Comparison of ENCODE assay signal across 1 cellular context in genomic region chr1:59759156-59759925, GRCh38.
TF ChIP-seq lines count a peak whose summit lies in the region.

No MANE protein-coding gene starts in this region.

TF ChIP-seq in K562, 482 proteins besides CTCF, POLR2A, EP300 and RAD21 (continued from another document and continues in another):
- TF ChIP-seq MCM7 (IDR thresholded peaks at IDR 0.05) (no peak), NCOA1 (IDR thresholded peaks at IDR 0.05; ENCODE audit: low read depth) (no peak), PURB (CRISPR knock-in tag; IDR thresholded peaks at IDR 0.05; ENCODE audit: low read depth) (no peak), SMAD2 (IDR thresholded peaks at IDR 0.05; ENCODE audit: low read depth, low read length) (no peak), L3MBTL2 (IDR thresholded peaks at IDR 0.05) (peak; percentile 35; the same call in 1 of the 2 replicates), DIDO1 (tag; IDR thresholded peaks at IDR 0.05; ENCODE audit: low read depth) (no peak), PHB2 (IDR thresholded peaks at IDR 0.05; ENCODE audit: low read depth) (no peak), DACH1 (IDR thresholded peaks at IDR 0.05; ENCODE audit: partially characterized antibody) (peak; percentile 52), TCF7 (IDR thresholded peaks at IDR 0.05; ENCODE audit: borderline replicate concordance) (no peak), HOMEZ (CRISPR knock-in tag; IDR thresholded peaks at IDR 0.05) (no peak), HOXB6 (CRISPR knock-in tag; IDR thresholded peaks at IDR 0.05; ENCODE audit: borderline replicate concordance) (no peak), ARID2 (IDR thresholded peaks at IDR 0.05) (peak; percentile 59; the same call in 1 of the 2 replicates), SOX6 (IDR thresholded peaks at IDR 0.05) (no peak), SMAD3 (CRISPR knock-in tag; conservative IDR thresholded peaks at IDR 0.05) (0 out of 2 replicates have a peak, but pooled peaks have one; percentile 9), RBM22 (IDR thresholded peaks at IDR 0.05; ENCODE audit: low read depth, low read length, poor library complexity, severe bottlenecking) (no peak), HDAC3 (IDR thresholded peaks at IDR 0.05; ENCODE audit: borderline replicate concordance, partially characterized antibody) (no peak), MNT (conservative IDR thresholded peaks at IDR 0.05) (peak; percentile 28 to 48; a peak in 2 of 4 replicates), SMC3 (conservative IDR thresholded peaks at IDR 0.05; ENCODE audit: insufficient read depth, low read depth, low read length) (peak; percentile 86), CEBPB (tag; IDR thresholded peaks at IDR 0.05) (peak; percentile 54), HSF4 (CRISPR knock-in tag; IDR thresholded peaks at IDR 0.05; ENCODE audit: borderline replicate concordance) (no peak), ZNF717 (CRISPR knock-in tag; IDR thresholded peaks at IDR 0.05) (no peak), SMAD4 (CRISPR knock-in tag; conservative IDR thresholded peaks at IDR 0.05) (0 out of 2 replicates have a peak, but pooled peaks have one; percentile 16), TCF7L2 (IDR thresholded peaks at IDR 0.05; ENCODE audit: low read depth, low read length) (no peak), CTCFL (IDR thresholded peaks at IDR 0.05; ENCODE audit: borderline replicate concordance, insufficient read depth, low read depth, low read length, poor library complexity, severe bottlenecking) (no peak), ARHGAP35 (IDR thresholded peaks at IDR 0.05; ENCODE audit: partially characterized antibody) (no peak), STAG1 (CRISPR knock-in tag; IDR thresholded peaks at IDR 0.05; ENCODE audit: borderline replicate concordance) (peak; percentile 99), NCOA6 (IDR thresholded peaks at IDR 0.05) (no peak), ZFP36 (IDR thresholded peaks at IDR 0.05; ENCODE audit: low read depth, low read length, partially characterized antibody) (peak; percentile 7), HNRNPLL (IDR thresholded peaks at IDR 0.05; ENCODE audit: low read depth, low read length, poor library complexity, severe bottlenecking) (peak; percentile 55), MAZ (CRISPR knock-in tag; conservative IDR thresholded peaks at IDR 0.05 in 1 of 2, IDR thresholded peaks at IDR 0.05 in 1 of 2) (peak in 1 of 2 experiments; percentile 43; a peak in 1 of 4 replicates), MAX (CRISPR knock-in tag; IDR thresholded peaks at IDR 0.05) (no peak), RBBP5 (IDR thresholded peaks at IDR 0.05; ENCODE audit: borderline replicate concordance, insufficient read depth, low read length, poor library complexity, severe bottlenecking) (no peak), USF2 (CRISPR knock-in tag; IDR thresholded peaks at IDR 0.05) (peak; percentile 44), HMGXB4 (CRISPR knock-in tag; IDR thresholded peaks at IDR 0.05) (no peak), CBX1 (IDR thresholded peaks at IDR 0.05; ENCODE audit: low read depth) (no peak), SNRNP70 (optimal IDR thresholded peaks at IDR 0.05; ENCODE audit: low read depth, low read length) (no peak)
- TF ChIP-seq, protein P1, sequence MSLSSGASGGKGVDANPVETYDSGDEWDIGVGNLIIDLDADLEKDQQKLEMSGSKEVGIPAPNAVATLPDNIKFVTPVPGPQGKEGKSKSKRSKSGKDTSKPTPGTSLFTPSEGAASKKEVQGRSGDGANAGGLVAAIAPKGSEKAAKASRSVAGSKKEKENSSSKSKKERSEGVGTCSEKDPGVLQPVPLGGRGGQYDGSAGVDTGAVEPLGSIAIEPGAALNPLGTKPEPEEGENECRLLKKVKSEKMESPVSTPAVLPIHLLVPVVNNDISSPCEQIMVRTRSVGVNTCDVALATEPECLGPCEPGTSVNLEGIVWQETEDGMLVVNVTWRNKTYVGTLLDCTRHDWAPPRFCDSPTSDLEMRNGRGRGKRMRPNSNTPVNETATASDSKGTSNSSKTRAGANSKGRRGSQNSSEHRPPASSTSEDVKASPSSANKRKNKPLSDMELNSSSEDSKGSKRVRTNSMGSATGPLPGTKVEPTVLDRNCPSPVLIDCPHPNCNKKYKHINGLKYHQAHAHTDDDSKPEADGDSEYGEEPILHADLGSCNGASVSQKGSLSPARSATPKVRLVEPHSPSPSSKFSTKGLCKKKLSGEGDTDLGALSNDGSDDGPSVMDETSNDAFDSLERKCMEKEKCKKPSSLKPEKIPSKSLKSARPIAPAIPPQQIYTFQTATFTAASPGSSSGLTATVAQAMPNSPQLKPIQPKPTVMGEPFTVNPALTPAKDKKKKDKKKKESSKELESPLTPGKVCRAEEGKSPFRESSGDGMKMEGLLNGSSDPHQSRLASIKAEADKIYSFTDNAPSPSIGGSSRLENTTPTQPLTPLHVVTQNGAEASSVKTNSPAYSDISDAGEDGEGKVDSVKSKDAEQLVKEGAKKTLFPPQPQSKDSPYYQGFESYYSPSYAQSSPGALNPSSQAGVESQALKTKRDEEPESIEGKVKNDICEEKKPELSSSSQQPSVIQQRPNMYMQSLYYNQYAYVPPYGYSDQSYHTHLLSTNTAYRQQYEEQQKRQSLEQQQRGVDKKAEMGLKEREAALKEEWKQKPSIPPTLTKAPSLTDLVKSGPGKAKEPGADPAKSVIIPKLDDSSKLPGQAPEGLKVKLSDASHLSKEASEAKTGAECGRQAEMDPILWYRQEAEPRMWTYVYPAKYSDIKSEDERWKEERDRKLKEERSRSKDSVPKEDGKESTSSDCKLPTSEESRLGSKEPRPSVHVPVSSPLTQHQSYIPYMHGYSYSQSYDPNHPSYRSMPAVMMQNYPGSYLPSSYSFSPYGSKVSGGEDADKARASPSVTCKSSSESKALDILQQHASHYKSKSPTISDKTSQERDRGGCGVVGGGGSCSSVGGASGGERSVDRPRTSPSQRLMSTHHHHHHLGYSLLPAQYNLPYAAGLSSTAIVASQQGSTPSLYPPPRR (CRISPR knock-in tag; IDR thresholded peaks at IDR 0.05; ENCODE audit: borderline replicate concordance), result no peak
- TF ChIP-seq, protein P2, sequence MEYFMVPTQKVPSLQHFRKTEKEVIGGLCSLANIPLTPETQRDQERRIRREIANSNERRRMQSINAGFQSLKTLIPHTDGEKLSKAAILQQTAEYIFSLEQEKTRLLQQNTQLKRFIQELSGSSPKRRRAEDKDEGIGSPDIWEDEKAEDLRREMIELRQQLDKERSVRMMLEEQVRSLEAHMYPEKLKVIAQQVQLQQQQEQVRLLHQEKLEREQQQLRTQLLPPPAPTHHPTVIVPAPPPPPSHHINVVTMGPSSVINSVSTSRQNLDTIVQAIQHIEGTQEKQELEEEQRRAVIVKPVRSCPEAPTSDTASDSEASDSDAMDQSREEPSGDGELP (CRISPR knock-in tag; IDR thresholded peaks at IDR 0.05; ENCODE audit: borderline replicate concordance), result peak; percentile 95
- TF ChIP-seq, protein P3, sequence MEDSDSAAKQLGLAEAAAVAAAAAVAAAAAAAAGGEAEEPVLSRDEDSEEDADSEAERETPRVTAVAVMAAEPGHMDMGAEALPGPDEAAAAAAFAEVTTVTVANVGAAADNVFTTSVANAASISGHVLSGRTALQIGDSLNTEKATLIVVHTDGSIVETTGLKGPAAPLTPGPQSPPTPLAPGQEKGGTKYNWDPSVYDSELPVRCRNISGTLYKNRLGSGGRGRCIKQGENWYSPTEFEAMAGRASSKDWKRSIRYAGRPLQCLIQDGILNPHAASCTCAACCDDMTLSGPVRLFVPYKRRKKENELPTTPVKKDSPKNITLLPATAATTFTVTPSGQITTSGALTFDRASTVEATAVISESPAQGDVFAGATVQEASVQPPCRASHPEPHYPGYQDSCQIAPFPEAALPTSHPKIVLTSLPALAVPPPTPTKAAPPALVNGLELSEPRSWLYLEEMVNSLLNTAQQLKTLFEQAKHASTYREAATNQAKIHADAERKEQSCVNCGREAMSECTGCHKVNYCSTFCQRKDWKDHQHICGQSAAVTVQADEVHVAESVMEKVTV (CRISPR knock-in tag; IDR thresholded peaks at IDR 0.05), result peak; percentile 97
- TF ChIP-seq, protein P4, sequence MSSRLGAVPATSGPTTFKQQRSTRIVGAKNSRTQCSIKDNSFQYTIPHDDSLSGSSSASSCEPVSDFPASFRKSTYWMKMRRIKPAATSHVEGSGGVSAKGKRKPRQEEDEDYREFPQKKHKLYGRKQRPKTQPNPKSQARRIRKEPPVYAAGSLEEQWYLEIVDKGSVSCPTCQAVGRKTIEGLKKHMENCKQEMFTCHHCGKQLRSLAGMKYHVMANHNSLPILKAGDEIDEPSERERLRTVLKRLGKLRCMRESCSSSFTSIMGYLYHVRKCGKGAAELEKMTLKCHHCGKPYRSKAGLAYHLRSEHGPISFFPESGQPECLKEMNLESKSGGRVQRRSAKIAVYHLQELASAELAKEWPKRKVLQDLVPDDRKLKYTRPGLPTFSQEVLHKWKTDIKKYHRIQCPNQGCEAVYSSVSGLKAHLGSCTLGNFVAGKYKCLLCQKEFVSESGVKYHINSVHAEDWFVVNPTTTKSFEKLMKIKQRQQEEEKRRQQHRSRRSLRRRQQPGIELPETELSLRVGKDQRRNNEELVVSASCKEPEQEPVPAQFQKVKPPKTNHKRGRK (tag; IDR thresholded peaks at IDR 0.05), result no peak
- TF ChIP-seq, protein P5, sequence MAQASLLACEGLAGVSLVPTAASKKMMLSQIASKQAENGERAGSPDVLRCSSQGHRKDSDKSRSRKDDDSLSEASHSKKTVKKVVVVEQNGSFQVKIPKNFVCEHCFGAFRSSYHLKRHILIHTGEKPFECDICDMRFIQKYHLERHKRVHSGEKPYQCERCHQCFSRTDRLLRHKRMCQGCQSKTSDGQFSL (CRISPR knock-in tag; IDR thresholded peaks at IDR 0.05), result no peak
- TF ChIP-seq, protein P5 (tag; IDR thresholded peaks at IDR 0.05), result no peak
- TF ChIP-seq, protein P6, sequence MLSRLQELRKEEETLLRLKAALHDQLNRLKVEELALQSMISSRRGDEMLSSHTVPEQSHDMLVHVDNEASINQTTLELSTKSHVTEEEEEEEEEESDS (CRISPR knock-in tag; IDR thresholded peaks at IDR 0.05), result no peak
